Comparison of ENCODE assay signal across 8 cellular contexts in the genomic region with DNA sequence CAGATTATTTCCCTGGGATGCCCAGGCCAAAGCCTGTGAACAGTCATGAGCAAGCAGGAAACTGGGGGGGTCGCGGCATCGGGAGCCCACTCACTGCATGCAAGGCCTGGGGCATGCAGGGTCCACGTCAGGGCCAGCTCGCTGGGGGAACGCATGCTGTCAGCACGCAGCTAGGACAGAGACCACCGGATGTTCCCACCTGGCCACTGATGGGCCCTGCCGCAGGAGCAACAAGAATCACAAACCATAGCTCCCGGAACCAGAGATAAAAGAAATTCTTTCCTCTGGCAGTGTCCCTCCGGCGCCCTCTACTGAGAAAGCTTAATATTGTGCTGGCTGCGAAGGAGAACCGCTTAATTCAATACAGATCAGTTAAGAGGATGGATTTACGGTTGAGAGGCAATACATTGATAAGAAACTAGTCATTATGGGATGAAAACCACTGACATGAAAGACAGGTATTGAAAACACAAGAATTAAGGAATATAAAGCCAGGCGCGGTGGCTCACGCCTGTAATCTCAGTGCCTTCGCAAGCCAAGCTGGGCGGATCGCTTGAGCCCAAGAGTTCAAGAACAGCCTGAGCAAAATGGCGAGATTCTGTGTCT. TPM values are rescaled to one million over a fixed set of nuclear protein-coding genes. Genes with fewer than 3 reads are reported as not detected.
DNase-seq lines count a peak whose midpoint lies in the region; ATAC-seq and TF ChIP-seq lines count a peak whose summit lies in the region.

No MANE protein-coding gene starts in this region.

- H3K27ac ChIP-seq in endodermal cell (ENCODE audit: low read depth, low read length): no peak overlapping the region

- peak; percentile 79 for DNase-seq in AG20443 (ENCODE audit: low spot score)
- DNase-seq in HEK293T (ENCODE audit: extremely low spot score): peak; percentile 66
- peak; percentile 33 for DNase-seq in NT2/D1 (ENCODE audit: low read depth, low spot score)
- peak; percentile 24 for DNase-seq in activated CD8-positive, alpha-beta memory T cell treated with anti-CD3 and anti-CD28 coated beads, Interleukin-2, amount 50 U/mL, for 24 hours (ENCODE audit: extremely low read depth)
- DNase-seq in endodermal cell: peak; percentile 93
- peak; percentile 77 for DNase-seq in mucosa of gallbladder (ENCODE audit: low spot score)
- DNase-seq in stimulated activated CD8-positive, alpha-beta memory T cell treated with anti-CD3 and anti-CD28 coated beads, Interleukin-7, amount 100 ng/mL, for 24 hours (ENCODE audit: low read depth): peak; percentile 43

- POLR2A ChIA-PET in HEK293T (lab: Yijun Ruan, JAX): interaction anchor here (0.7 to 1.2 kb wide), 3 partner anchors 161 to 359 kb away, joined by 3 to 5 read pairs (median 4); a partner anchor contains a TSS

- no peaks in the 10 kb centered on the region for H3K9me3 Mint-ChIP-seq in endodermal cell

- no peaks in the 10 kb centered on the region for H3K9me3 ChIP-seq in NT2/D1 (ENCODE audit: insufficient read depth, low read length)
- no peaks in the 10 kb centered on the region for H3K9me3 ChIP-seq in endodermal cell (ENCODE audit: control insufficient read depth, low read length)

- H3K27ac Mint-ChIP-seq in endodermal cell: no peak overlapping the region

- H3K4me3 Mint-ChIP-seq in endodermal cell: no peak overlapping the region

- peaks cover 3% of the 10 kb centered on the region for H3K4me1 ChIP-seq in NT2/D1 (ENCODE audit: insufficient read depth, insufficient read length)
- H3K4me1 ChIP-seq in endodermal cell (ENCODE audit: control insufficient read depth, insufficient read depth, low read length): no peaks in the 10 kb centered on the region

- H3K36me3 Mint-ChIP-seq in endodermal cell (ENCODE audit: low read depth): no peaks in the 10 kb centered on the region

- no peaks in the 10 kb centered on the region for H3K36me3 ChIP-seq in NT2/D1 (ENCODE audit: insufficient read depth, insufficient read length, low read length)
- no peaks in the 10 kb centered on the region for H3K36me3 ChIP-seq in endodermal cell (ENCODE audit: control insufficient read depth, insufficient read depth, low read length)

- no peak overlapping the region for H3K4me3 ChIP-seq in NT2/D1 (ENCODE audit: insufficient read length, low read depth)
- no peak overlapping the region for H3K4me3 ChIP-seq in endodermal cell (ENCODE audit: low read length)

- WGBS in endodermal cell (ENCODE audit: insufficient coverage in 1 of 2, insufficient read length in 1 of 2), 2 experiments: 44 to 46% methylated on average over 22 of the region's 22 CpGs

- CTCF ChIA-PET in HEK293T (lab: Yijun Ruan, JAX): interaction anchor here (0.6 to 2.1 kb wide), 20 partner anchors 9 to 598 kb away, joined by 3 to 22 read pairs (median 4); a partner anchor contains a TSS

- no peak for ATAC-seq in HG03571 (IDR thresholded peaks at IDR 0.05; ENCODE audit: unreplicated experiment)

- peaks cover 3% of the 10 kb centered on the region for H3K27me3 Mint-ChIP-seq in endodermal cell (ENCODE audit: insufficient read depth)

- no peaks in the 10 kb centered on the region for H3K27me3 ChIP-seq in NT2/D1 (ENCODE audit: insufficient read depth, insufficient read length)
- no peaks in the 10 kb centered on the region for H3K27me3 ChIP-seq in endodermal cell (ENCODE audit: control insufficient read depth, insufficient read depth, low read length, poor library complexity, severe bottlenecking)

- peak; percentile 87 for TF ChIP-seq CTCF in endodermal cell (conservative IDR thresholded peaks at IDR 0.05)

- H3K4me1 Mint-ChIP-seq in endodermal cell: peaks cover 5% of the 10 kb centered on the region

- H3K9ac ChIP-seq in NT2/D1 (ENCODE audit: insufficient read length, low read depth) (no peak overlapping the region), endodermal cell (ENCODE audit: extremely low read depth, low read length, poor library complexity, severe bottlenecking) (no peak overlapping the region)

TF ChIP-seq in HEK293T, 16 proteins besides CTCF, POLR2A, EP300 and RAD21:
- TF ChIP-seq NFRKB (IDR thresholded peaks at IDR 0.05): no peak
- no peak for TF ChIP-seq HDGF (IDR thresholded peaks at IDR 0.05; ENCODE audit: borderline replicate concordance)
- TF ChIP-seq LEF1 (IDR thresholded peaks at IDR 0.05; ENCODE audit: borderline replicate concordance): no peak
- TF ChIP-seq, protein P1, sequence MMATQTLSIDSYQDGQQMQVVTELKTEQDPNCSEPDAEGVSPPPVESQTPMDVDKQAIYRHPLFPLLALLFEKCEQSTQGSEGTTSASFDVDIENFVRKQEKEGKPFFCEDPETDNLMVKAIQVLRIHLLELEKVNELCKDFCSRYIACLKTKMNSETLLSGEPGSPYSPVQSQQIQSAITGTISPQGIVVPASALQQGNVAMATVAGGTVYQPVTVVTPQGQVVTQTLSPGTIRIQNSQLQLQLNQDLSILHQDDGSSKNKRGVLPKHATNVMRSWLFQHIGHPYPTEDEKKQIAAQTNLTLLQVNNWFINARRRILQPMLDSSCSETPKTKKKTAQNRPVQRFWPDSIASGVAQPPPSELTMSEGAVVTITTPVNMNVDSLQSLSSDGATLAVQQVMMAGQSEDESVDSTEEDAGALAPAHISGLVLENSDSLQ (IDR thresholded peaks at IDR 0.05): no peak
- no peak for TF ChIP-seq FOXK2 (IDR thresholded peaks at IDR 0.05)
- no peak for TF ChIP-seq SP1 (IDR thresholded peaks at IDR 0.05)
- no peak for TF ChIP-seq L3MBTL2 (conservative IDR thresholded peaks at IDR 0.05)
- no peak for TF ChIP-seq FOXM1 (IDR thresholded peaks at IDR 0.05; ENCODE audit: borderline replicate concordance)

RNA-seq across cellular contexts. Expression of a gene that starts 32.6 kb away (rescaled TPM):
- total RNA-seq in endodermal cell (not detected), mucosa of gallbladder (not detected)
- polyA plus RNA-seq in endodermal cell (2013, experiment 1 of 2): not detected
- polyA plus RNA-seq in endodermal cell (2013, experiment 2 of 2): not detected

RNA-seq across cellular contexts. Expression of a gene that starts 34.8 kb away (rescaled TPM):
- total RNA-seq in endodermal cell: 1 to 10 TPM; 1.1 to 1.2 TPM
- not detected for polyA plus RNA-seq in endodermal cell (2013, experiment 1 of 2)
- polyA plus RNA-seq in endodermal cell (2013, experiment 2 of 2): not detected
- total RNA-seq in mucosa of gallbladder: 11.0 TPM

RNA-seq across cellular contexts. Expression of a gene that starts 40.5 kb away (rescaled TPM):
- total RNA-seq in endodermal cell (not detected), mucosa of gallbladder (0.17 TPM)
- polyA plus RNA-seq in endodermal cell (2013, experiment 1 of 2): not detected
- not detected for polyA plus RNA-seq in endodermal cell (2013, experiment 2 of 2)

RNA-seq across cellular contexts. Expression of a gene that starts 59.1 kb away (rescaled TPM):
- total RNA-seq in endodermal cell (not detected), mucosa of gallbladder (not detected)
- not detected for polyA plus RNA-seq in endodermal cell (2013, experiment 1 of 2)
- polyA plus RNA-seq in endodermal cell (2013, experiment 2 of 2): not detected

Comparison
In these comparisons a context has a peak if more than half of its experiments do, and no peak if none do; other contexts are left out.
1. DNase-seq: peak in every context shown above with its lines; median percentile 93 in endodermal cell; 79 in AG20443; 77 in mucosa of gallbladder; 66 in HEK293T; 43 in stimulated activated CD8-positive, alpha-beta memory T cell treated with anti-CD3 and anti-CD28 coated beads, Interleukin-7, amount 100 ng/mL, for 24 hours; 33 in NT2/D1; 24 in activated CD8-positive, alpha-beta memory T cell treated with anti-CD3 and anti-CD28 coated beads, Interleukin-2, amount 50 U/mL, for 24 hours.